Comparison of ENCODE assay signal across 1 cellular context in the genomic region with DNA sequence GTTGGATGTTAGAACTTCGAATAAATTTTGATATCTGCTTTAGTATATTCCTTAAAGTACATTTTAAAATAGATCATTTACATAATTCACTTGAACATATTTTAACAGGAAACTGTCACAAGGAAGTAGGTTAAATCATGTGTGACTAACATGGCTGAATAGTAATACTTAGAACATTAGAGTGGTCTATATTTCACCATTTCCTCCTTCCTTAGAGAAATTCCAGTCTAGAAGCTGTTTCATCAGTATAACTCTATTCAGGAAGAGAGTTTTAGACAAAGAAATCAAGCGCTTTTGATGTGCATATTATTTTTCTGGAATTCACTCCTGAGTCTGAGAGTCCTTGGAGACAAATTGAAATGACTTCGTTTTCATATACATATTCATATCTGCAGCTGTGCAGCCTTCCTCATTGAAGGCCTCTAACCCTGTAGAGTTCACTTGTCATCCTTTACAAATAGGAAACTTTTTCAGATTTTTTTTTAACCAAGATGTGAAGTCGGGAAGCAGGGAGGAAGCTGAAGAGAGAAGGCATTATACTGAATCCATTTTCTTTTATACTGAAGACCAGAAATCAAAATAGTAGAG.
TF ChIP-seq lines count a peak whose summit lies in the region.

No MANE protein-coding gene starts in this region.

TF ChIP-seq in SK-N-SH, 30 proteins besides CTCF, POLR2A, EP300 and RAD21 (continued from another document):
- TF ChIP-seq, protein P1, sequence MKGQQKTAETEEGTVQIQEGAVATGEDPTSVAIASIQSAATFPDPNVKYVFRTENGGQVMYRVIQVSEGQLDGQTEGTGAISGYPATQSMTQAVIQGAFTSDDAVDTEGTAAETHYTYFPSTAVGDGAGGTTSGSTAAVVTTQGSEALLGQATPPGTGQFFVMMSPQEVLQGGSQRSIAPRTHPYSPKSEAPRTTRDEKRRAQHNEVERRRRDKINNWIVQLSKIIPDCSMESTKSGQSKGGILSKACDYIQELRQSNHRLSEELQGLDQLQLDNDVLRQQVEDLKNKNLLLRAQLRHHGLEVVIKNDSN (IDR thresholded peaks at IDR 0.05; ENCODE audit: borderline replicate concordance, low read depth): no peak
